Comparison of ENCODE assay signal across 32 cellular contexts in genomic region chrX:768596-768995, GRCh38.
"Had no signal": no experiment of that assay in that cellular context is flagged by ENCODE, and none has a peak within 500 bp of the region (broad histone marks: within the 10 kb centered on the region; RNA-seq: fewer than 3 reads in every experiment).

No MANE protein-coding gene starts in this region.

- H3K27me3 ChIP-seq: gastrocnemius medialis, hepatocyte, neutrophil, right atrium auricular region, testis had no signal

- DNase-seq: dorsolateral prefrontal cortex; effector CD4-positive, alpha-beta T cell; foreskin fibroblast; gastrocnemius medialis; head of caudate nucleus; left cardiac atrium; left lung; mesenchymal stem cell; mucosa of descending colon; naive B cell; stimulated activated CD4-positive, alpha-beta T cell treated with anti-CD3 and anti-CD28 coated beads, Interleukin-2, amount 100 ng/mL, for 24 hours; stimulated activated CD4-positive, alpha-beta T cell treated with anti-CD3 and anti-CD28 coated beads, Interleukin-4, amount 100 ng/mL, for 24 hours; stimulated activated naive CD4-positive, alpha-beta T cell treated with Interleukin-2 at 50 U/mL for 16 hours; substantia nigra; testis had no signal

- H3K9ac ChIP-seq: parathyroid adenoma had no signal

- H3K27ac Mint-ChIP-seq: mesothelial cell of epicardium; natural killer cell treated with Interleukin-12 subunit alpha and Interleukin-12 subunit beta and Interleukin-15 and Interleukin-18, amount 100 ng/mL, for 72 hours; stimulated activated effector memory CD8-positive, alpha-beta T cell treated with anti-CD3 and anti-CD28 coated beads, Interleukin-12 subunit alpha, Interleukin-12 subunit beta, amount 100 ng/mL, for 72 hours; type B pancreatic cell had no signal

- FAIRE-seq: colon, urothelium cell line had no signal

- H3K36me3 Mint-ChIP-seq: mesothelial cell of epicardium; naive B cell; natural killer cell treated with Interleukin-12 subunit alpha and Interleukin-12 subunit beta and Interleukin-15 and Interleukin-18, amount 100 ng/mL, for 72 hours; stimulated activated effector memory CD8-positive, alpha-beta T cell treated with anti-CD3 and anti-CD28 coated beads, Interleukin-12 subunit alpha, Interleukin-12 subunit beta, amount 100 ng/mL, for 72 hours; type B pancreatic cell had no signal

- H3K4me1 ChIP-seq: gastrocnemius medialis, left lung, parathyroid adenoma, prostate gland, right atrium auricular region, testis, tibial artery had no signal

- H3K79me2 ChIP-seq: hepatocyte, parathyroid adenoma had no signal

- H3K4me3 Mint-ChIP-seq: mesothelial cell of epicardium; naive B cell; natural killer cell treated with Interleukin-12 subunit alpha and Interleukin-12 subunit beta and Interleukin-15 and Interleukin-18, amount 100 ng/mL, for 72 hours; neural crest cell; stimulated activated effector memory CD8-positive, alpha-beta T cell treated with anti-CD3 and anti-CD28 coated beads, Interleukin-12 subunit alpha, Interleukin-12 subunit beta, amount 100 ng/mL, for 72 hours; type B pancreatic cell had no signal

- H3K9me3 Mint-ChIP-seq: mesothelial cell of epicardium; natural killer cell treated with Interleukin-12 subunit alpha and Interleukin-12 subunit beta and Interleukin-15 and Interleukin-18, amount 100 ng/mL, for 72 hours; type B pancreatic cell had no signal

- H3K4me1 Mint-ChIP-seq: naive B cell; neural crest cell; stimulated activated effector memory CD8-positive, alpha-beta T cell treated with anti-CD3 and anti-CD28 coated beads, Interleukin-12 subunit alpha, Interleukin-12 subunit beta, amount 100 ng/mL, for 72 hours had no signal

- H3K36me3 ChIP-seq: gastrocnemius medialis, left lung, neutrophil, prostate gland, right atrium auricular region, tibial artery had no signal

- ATAC-seq: esophagus mucosa; gastrocnemius medialis; left cardiac atrium; left lung; mucosa of descending colon; natural killer cell treated with Interleukin-12 subunit alpha and Interleukin-12 subunit beta and Interleukin-15 and Interleukin-18, amount 100 ng/mL, for 72 hours; sciatic nerve; stimulated activated effector memory CD8-positive, alpha-beta T cell treated with anti-CD3 and anti-CD28 coated beads, Interleukin-12 subunit alpha, Interleukin-12 subunit beta, amount 100 ng/mL, for 72 hours had no signal

- H3K27ac ChIP-seq: dorsolateral prefrontal cortex, epithelial cell of prostate, gastrocnemius medialis, hepatocyte, left lung, neutrophil, parathyroid adenoma, prostate gland, right atrium auricular region, testis, tibial artery had no signal

- H3K4me3 ChIP-seq: dorsolateral prefrontal cortex, gastrocnemius medialis, hepatocyte, left lung, mucosa of descending colon, prostate gland, right atrium auricular region, smooth muscle cell, testis, tibial artery had no signal

- H3K4me2 ChIP-seq: hepatocyte, smooth muscle cell had no signal

- H3K9me3 ChIP-seq: gastrocnemius medialis, left lung, mucosa of descending colon, neutrophil, prostate gland, right atrium auricular region, testis, tibial artery had no signal

- H2AFZ ChIP-seq: hepatocyte, parathyroid adenoma had no signal
